18 cellular contexts compared by ENCODE assay signal in genomic region chr2:126722546-126722945, GRCh38.
"Had no signal": no experiment of that assay in that cellular context is flagged by ENCODE, and none has a peak within 500 bp of the region (broad histone marks: within the 10 kb centered on the region; RNA-seq: fewer than 3 reads in every experiment).

No MANE protein-coding gene starts in this region.

- H3K4me1 ChIP-seq: foreskin keratinocyte, prostate gland, stomach, thyroid gland had no signal

- H3K4me3 ChIP-seq: dorsolateral prefrontal cortex, gastroesophageal sphincter, heart left ventricle, hepatocyte, left lung, prostate gland, right atrium auricular region, stomach, thyroid gland had no signal

- DNase-seq: dorsolateral prefrontal cortex; effector CD4-positive, alpha-beta T cell; foreskin keratinocyte; heart left ventricle; left cardiac atrium; left lung; mammary epithelial cell; natural killer cell; stimulated activated CD4-positive, alpha-beta T cell treated with anti-CD3 and anti-CD28 coated beads, Interleukin-2, amount 100 ng/mL, for 24 hours; stimulated activated CD4-positive, alpha-beta T cell treated with anti-CD3 and anti-CD28 coated beads, Interleukin-4, amount 100 ng/mL, for 24 hours; stimulated activated naive CD4-positive, alpha-beta T cell treated with Interleukin-2 at 50 U/mL for 16 hours; stomach; thyroid gland had no signal

- H3K79me2 ChIP-seq: hepatocyte had no signal

- H3K9me3 ChIP-seq: prostate gland, thyroid gland had no signal

- H3K36me3 ChIP-seq: gastroesophageal sphincter, heart left ventricle, left lung, prostate gland, right atrium auricular region, stomach, thyroid gland had no signal

- H2AFZ ChIP-seq: hepatocyte had no signal

- H3K27ac ChIP-seq: dorsolateral prefrontal cortex, epithelial cell of prostate, foreskin keratinocyte, gastroesophageal sphincter, heart left ventricle, hepatocyte, left lung, prostate gland, right atrium auricular region, stomach, thyroid gland had no signal

- H3K4me2 ChIP-seq: hepatocyte had no signal

- H3K27me3 ChIP-seq: dorsolateral prefrontal cortex, foreskin keratinocyte, gastroesophageal sphincter, heart left ventricle, hepatocyte, left lung, right atrium auricular region, stomach, thyroid gland had no signal
